9 cellular contexts compared by ENCODE assay signal in genomic region chr1:9198538-9199361, GRCh38. TPM values are rescaled to one million over a fixed set of nuclear protein-coding genes. Genes with fewer than 3 reads are reported as not detected.
DNase-seq lines count a peak whose midpoint lies in the region; ATAC-seq and TF ChIP-seq lines count a peak whose summit lies in the region.
"Had no signal": no experiment of that assay in that cellular context is flagged by ENCODE, and none has a peak within 500 bp of the region (broad histone marks: within the 10 kb centered on the region; RNA-seq: fewer than 3 reads in every experiment).

No MANE protein-coding gene starts in this region.

- H3K18ac ChIP-seq in trophoblast cell (ENCODE audit: low read length), result no peak overlapping the region

- H3K23ac ChIP-seq in trophoblast cell (ENCODE audit: low read length), result no peak overlapping the region

- H3K9me3 ChIP-seq in fibroblast of lung (ENCODE audit: control insufficient read depth, insufficient read depth, low read depth, low read length), result no peaks in the 10 kb centered on the region
- H3K9me3 ChIP-seq in trophoblast cell (ENCODE audit: insufficient read depth, low read depth, low read length), result peaks cover 2% of the 10 kb centered on the region

- no peak overlapping the region for H3K4ac ChIP-seq in trophoblast cell (ENCODE audit: low read depth, low read length)

- H3K9ac ChIP-seq in fibroblast of lung (ENCODE audit: insufficient read depth, low read length), result peak overlapping the region; percentile 10
- H3K9ac ChIP-seq in trophoblast cell (ENCODE audit: low read length), result no peak overlapping the region

- no peak overlapping the region for H4K8ac ChIP-seq in trophoblast cell (ENCODE audit: low read depth, low read length)

- H2BK5ac ChIP-seq in trophoblast cell (ENCODE audit: low read depth, low read length, poor library complexity), result no peak overlapping the region

- H3K79me2 ChIP-seq in fibroblast of lung (ENCODE audit: control insufficient read depth, insufficient read depth, low read length), result no peaks in the 10 kb centered on the region
- H3K79me2 ChIP-seq in trophoblast cell (ENCODE audit: control insufficient read depth, insufficient read depth, low read length, poor library complexity), result no peaks in the 10 kb centered on the region

- no peaks in the 10 kb centered on the region for H3K79me1 ChIP-seq in trophoblast cell (ENCODE audit: low read length)

- no peak overlapping the region for H4K91ac ChIP-seq in trophoblast cell (ENCODE audit: low read depth, low read length)

- DNase-seq in DMS79 (lab: John Stamatoyannopoulos, UW) (peak; percentile 33), NCI-H1105 treated with DMSO at 0.1 percent for 48 hours (lab: John Stamatoyannopoulos, UW) (peak; percentile 57), fibroblast of lung (ENCODE audit: low read depth in 2 of 2) (peak; percentile 44 to 59), trophoblast cell (peak in 1 of 2 donors; percentile 28), dedifferentiated amniotic fluid mesenchymal stem cell (ENCODE audit: extremely low spot score) (no peak), OCI-M1 (lab: John Stamatoyannopoulos, UW) (no peak)
- DNase-seq: MM.1S had no signal

- H2BK120ac ChIP-seq in trophoblast cell (ENCODE audit: insufficient read depth, low read length, poor library complexity), result no peak overlapping the region

- ATAC-seq in GM21723 (IDR thresholded peaks at IDR 0.05; ENCODE audit: unreplicated experiment) (no peak), GM21825 (IDR thresholded peaks at IDR 0.05; ENCODE audit: unreplicated experiment) (no peak)

- H3K14ac ChIP-seq in trophoblast cell (ENCODE audit: low read length), result no peak overlapping the region

- H3K36me3 ChIP-seq in fibroblast of lung (ENCODE audit: control insufficient read depth, insufficient read depth, low read length), result no peaks in the 10 kb centered on the region
- H3K36me3 ChIP-seq in trophoblast cell (ENCODE audit: control insufficient read depth in 1 of 2, insufficient read depth in 2 of 2, low read length in 2 of 2), result no peaks in the 10 kb centered on the region

- H4K12ac ChIP-seq in trophoblast cell (ENCODE audit: low read depth, low read length), result no peak overlapping the region

- H4K20me1 ChIP-seq in fibroblast of lung (ENCODE audit: control insufficient read depth, extremely low read depth, insufficient read depth, low read length), result no peaks in the 10 kb centered on the region

- H3K27ac ChIP-seq in fibroblast of lung (ENCODE audit: insufficient read depth, low read length) (no peak overlapping the region), trophoblast cell (ENCODE audit: low read depth, low read length) (no peak overlapping the region)

- H3K4me3 ChIP-seq in fibroblast of lung (replicated peaks in 1 of 4; ENCODE audit: control extremely low read depth in 1 of 4, insufficient read depth in 1 of 4, low read depth in 3 of 4, low read length in 4 of 4), result peak overlapping the region in 2 of 4 experiments; percentile 30 to 41
- H3K4me3 ChIP-seq in trophoblast cell (ENCODE audit: low read depth, low read length), result peak overlapping the region; percentile 14

- no peak overlapping the region for H2AK5ac ChIP-seq in trophoblast cell (ENCODE audit: low read length)

- peak overlapping the region; percentile 72 for H3K4me2 ChIP-seq in fibroblast of lung (ENCODE audit: extremely low read depth, insufficient read depth, low read length)
- H3K4me2 ChIP-seq in trophoblast cell (ENCODE audit: low read length), result peak overlapping the region; percentile 28

- no peak overlapping the region for H2BK12ac ChIP-seq in trophoblast cell (ENCODE audit: low read length)

- no peak for TF ChIP-seq CTCF in fibroblast of lung (conservative IDR thresholded peaks at IDR 0.05 in 1 of 2, IDR thresholded peaks at IDR 0.05 in 1 of 2; ENCODE audit: low read depth in 1 of 2, low read length in 2 of 2)

- peak overlapping the region; percentile 37 for H2AFZ ChIP-seq in fibroblast of lung (ENCODE audit: low read length)
- H2AFZ ChIP-seq in trophoblast cell (ENCODE audit: insufficient read depth, low read length, poor library complexity), result no peak overlapping the region

- WGBS in trophoblast cell (ENCODE audit: extremely low coverage, insufficient coverage, insufficient read length), result no CpG with 5 or more reads among the region's 54 CpGs

- H3K4me1 ChIP-seq in fibroblast of lung (ENCODE audit: control insufficient read depth, extremely low read depth, insufficient read depth, low read length) (peaks cover 22% of the 10 kb centered on the region), trophoblast cell (ENCODE audit: control insufficient read depth in 1 of 2, insufficient read depth in 2 of 2, low read length in 2 of 2) (peaks cover 0 to 3% of the 10 kb centered on the region in 2 experiments)

- H3K27me3 ChIP-seq in fibroblast of lung (ENCODE audit: control insufficient read depth, insufficient read depth, low read length) (peaks cover 8% of the 10 kb centered on the region), trophoblast cell (ENCODE audit: insufficient read depth, low read length) (peaks cover 44% of the 10 kb centered on the region)

RNA-seq across cellular contexts. Expression of gene H6PD, which starts 35.8 kb away (rescaled TPM):
- total RNA-seq in fibroblast of lung, result 23.5 and 24.4 TPM in 2 replicates
- 15.2 and 17.7 TPM in 2 replicates for polyA plus RNA-seq in fibroblast of lung
- polyA plus RNA-seq in fibroblast of lung (2012), result 20.1 and 22.4 TPM in 2 replicates
- 48.0 and 51.9 TPM in 2 replicates for polyA minus RNA-seq in fibroblast of lung (ENCODE audit: low replicate concordance)
- 9.1 and 9.4 TPM in 2 replicates for polyA plus RNA-seq in trophoblast cell (2013)

Comparison
In these comparisons a context has a peak if more than half of its experiments do, and no peak if none do; other contexts are left out.
1. DNase-seq: peak in DMS79 (single experiment), NCI-H1105 treated with DMSO at 0.1 percent for 48 hours (single experiment) and fibroblast of lung (2 of 2); none in dedifferentiated amniotic fluid mesenchymal stem cell (single experiment) and OCI-M1 (single experiment).